ENCODE assay signal across 1 cellular context in genomic region chr15:34366271-34367043, GRCh38.
TF ChIP-seq lines count a peak whose summit lies in the region.

No MANE protein-coding gene starts in this region.

TF ChIP-seq in H1, 55 proteins besides CTCF, POLR2A, EP300 and RAD21:
- TF ChIP-seq NRF1 (IDR thresholded peaks at IDR 0.05; ENCODE audit: low read depth, low read length) (no peak), PHF8 (conservative IDR thresholded peaks at IDR 0.05; ENCODE audit: low read depth, low read length) (no peak; the same call in 1 of the 2 replicates), KDM5A (IDR thresholded peaks at IDR 0.05; ENCODE audit: low read length) (no peak), CHD1 (IDR thresholded peaks at IDR 0.05; ENCODE audit: low read depth, low read length) (no peak), JUN (IDR thresholded peaks at IDR 0.05; ENCODE audit: low read depth, low read length) (no peak), HDAC6 (IDR thresholded peaks at IDR 0.05; ENCODE audit: low read depth, low read length) (no peak), ATF3 (IDR thresholded peaks at IDR 0.05; ENCODE audit: insufficient read depth, low read depth, low read length) (no peak), FOSL1 (IDR thresholded peaks at IDR 0.05; ENCODE audit: insufficient read depth, low read depth, low read length) (no peak), ZNF274 (IDR thresholded peaks at IDR 0.05; ENCODE audit: borderline replicate concordance, extremely low read depth, low read length) (no peak), POLR2AphosphoS5 (IDR thresholded peaks at IDR 0.05; ENCODE audit: low read depth, low read length) (no peak), TAF7 (optimal IDR thresholded peaks at IDR 0.05; ENCODE audit: borderline replicate concordance, low read depth, low read length) (no peak), SP2 (IDR thresholded peaks at IDR 0.05; ENCODE audit: low read length) (no peak), SP4 (IDR thresholded peaks at IDR 0.05; ENCODE audit: low read length) (no peak), CBX5 (IDR thresholded peaks at IDR 0.05; ENCODE audit: low read depth, low read length) (no peak), SIRT6 (IDR thresholded peaks at IDR 0.05; ENCODE audit: low read length) (no peak), SAP30 (IDR thresholded peaks at IDR 0.05; ENCODE audit: insufficient read depth, insufficient replicate concordance, low read length) (peak; percentile 76), CHD2 (IDR thresholded peaks at IDR 0.05; ENCODE audit: low read length) (no peak; the same call in 1 of the 2 replicates), KDM4A (IDR thresholded peaks at IDR 0.05; ENCODE audit: low read depth, low read length, severe bottlenecking) (peak; percentile 32), JUND (IDR thresholded peaks at IDR 0.05; ENCODE audit: low read length) (no peak), EGR1 (IDR thresholded peaks at IDR 0.05; ENCODE audit: borderline replicate concordance, low read depth, low read length) (peak; percentile 78), SP1 (IDR thresholded peaks at IDR 0.05; ENCODE audit: low read depth, low read length) (peak; percentile 48; the same call in 1 of the 2 replicates), GTF2F1 (IDR thresholded peaks at IDR 0.05; ENCODE audit: borderline replicate concordance, low read depth, low read length) (no peak), CTBP2 (IDR thresholded peaks at IDR 0.05; ENCODE audit: borderline replicate concordance, insufficient read depth, insufficient read length, low read length) (peak; percentile 85), SIN3A (conservative IDR thresholded peaks at IDR 0.05 in 1 of 2, IDR thresholded peaks at IDR 0.05 in 1 of 2; ENCODE audit: low read depth in 1 of 2, low read length in 2 of 2) (peak; percentile 64 to 89; a peak in 2 of 4 replicates), TEAD4 (IDR thresholded peaks at IDR 0.05; ENCODE audit: low read depth, low read length) (no peak), TBP (IDR thresholded peaks at IDR 0.05; ENCODE audit: low read depth, low read length) (no peak), RXRA (IDR thresholded peaks at IDR 0.05; ENCODE audit: insufficient read depth, low read depth, low read length) (no peak), SUZ12 (IDR thresholded peaks at IDR 0.05; ENCODE audit: low read length) (no peak), MAX (IDR thresholded peaks at IDR 0.05) (peak; percentile 11; the same call in 1 of the 2 replicates), TAF1 (IDR thresholded peaks at IDR 0.05; ENCODE audit: low read depth, low read length) (no peak), BRCA1 (IDR thresholded peaks at IDR 0.05; ENCODE audit: low read depth, low read length) (no peak), TCF12 (IDR thresholded peaks at IDR 0.05; ENCODE audit: low read depth, low read length) (0 out of 2 replicates have a peak, but pooled peaks have one; percentile 55), USF2 (IDR thresholded peaks at IDR 0.05; ENCODE audit: low read length) (no peak), POU5F1 (IDR thresholded peaks at IDR 0.05; ENCODE audit: low read depth, low read length) (no peak), SIX5 (IDR thresholded peaks at IDR 0.05; ENCODE audit: low read depth, low read length) (no peak), SRF (IDR thresholded peaks at IDR 0.05; ENCODE audit: low read depth, low read length) (no peak), CBX8 (IDR thresholded peaks at IDR 0.05; ENCODE audit: borderline replicate concordance, low read depth, low read length) (no peak), RFX5 (IDR thresholded peaks at IDR 0.05; ENCODE audit: borderline replicate concordance, low read depth, low read length) (no peak), E2F6 (IDR thresholded peaks at IDR 0.05) (no peak), NANOG (IDR thresholded peaks at IDR 0.05; ENCODE audit: insufficient read depth, low read depth, low read length, poor library complexity, severe bottlenecking) (no peak), CHD7 (IDR thresholded peaks at IDR 0.05; ENCODE audit: insufficient replicate concordance, low read length) (no peak), YY1 (IDR thresholded peaks at IDR 0.05; ENCODE audit: low read depth, low read length) (0 out of 2 replicates have a peak, but pooled peaks have one; percentile 8), HDAC2 (IDR thresholded peaks at IDR 0.05; ENCODE audit: borderline replicate concordance in 1 of 2, low read depth in 2 of 2, low read length in 2 of 2) (peak in 1 of 2 experiments; percentile 86; a peak in 2 of 4 replicates), RNF2 (IDR thresholded peaks at IDR 0.05; ENCODE audit: borderline replicate concordance, low read depth, low read length, missing control alignments, poor library complexity, severe bottlenecking) (no peak), ATF2 (IDR thresholded peaks at IDR 0.05; ENCODE audit: low read length) (no peak), RBBP5 (IDR thresholded peaks at IDR 0.05; ENCODE audit: borderline replicate concordance, low read depth, low read length) (no peak; the same call in 1 of the 2 replicates), EZH2 (IDR thresholded peaks at IDR 0.05; ENCODE audit: low read depth, low read length, severe bottlenecking) (no peak), ASH2L (IDR thresholded peaks at IDR 0.05; ENCODE audit: low read length) (peak; percentile 42), MAFK (IDR thresholded peaks at IDR 0.05; ENCODE audit: low read depth, low read length) (no peak), CEBPB (IDR thresholded peaks at IDR 0.05; ENCODE audit: low read depth, low read length) (no peak), BACH1 (IDR thresholded peaks at IDR 0.05; ENCODE audit: low read length) (no peak), BCL11A (IDR thresholded peaks at IDR 0.05; ENCODE audit: low read depth in 2 of 2, low read length in 2 of 2) (no peak), KDM1A (IDR thresholded peaks at IDR 0.05; ENCODE audit: borderline replicate concordance, low read length) (no peak), GABPA (IDR thresholded peaks at IDR 0.05; ENCODE audit: borderline replicate concordance, insufficient read depth, low read length) (no peak), CREB1 (IDR thresholded peaks at IDR 0.05) (peak; percentile 37; the same call in 1 of the 2 replicates)
